In genomic region chr1:222704260-222704659, GRCh38 we compare ENCODE assay signal across 24 cellular contexts. TPM values are rescaled to one million over a fixed set of nuclear protein-coding genes. Genes with fewer than 3 reads are reported as not detected.
A peak's percentile ranks its signal among the peaks of the same experiment; 100 is the strongest.
DNase-seq lines count a peak whose midpoint lies in the region; ATAC-seq, FAIRE-seq and TF ChIP-seq lines count a peak whose summit lies in the region.
"Had no signal": no experiment of that assay in that cellular context is flagged by ENCODE, and none has a peak within 500 bp of the region (broad histone marks: within the 10 kb centered on the region; RNA-seq: fewer than 3 reads in every experiment).

No MANE protein-coding gene starts in this region.

- H3K4me1 ChIP-seq in SK-N-SH (ENCODE audit: control insufficient read depth in 1 of 2, insufficient read depth in 2 of 2, low read depth in 1 of 2, low read length in 1 of 2) (no peaks in the 10 kb centered on the region; a peak in 2 of 4 replicates), A549 (peaks cover 4% of the 10 kb centered on the region; the same call in 1 of the 3 replicates), endodermal cell (ENCODE audit: control insufficient read depth, insufficient read depth, low read length) (peaks cover 6% of the 10 kb centered on the region)

- no peak overlapping the region for H3K27ac Mint-ChIP-seq in endodermal cell
- H3K27ac Mint-ChIP-seq: CD14-positive monocyte had no signal

- H3K9me2 ChIP-seq in SK-N-SH, result no peaks in the 10 kb centered on the region

- peak; percentile 7 for FAIRE-seq in A549 (lab: Jason Lieb, UNC)
- FAIRE-seq in D721Med (lab: Jason Lieb, UNC), result peak; percentile 35

- no peak overlapping the region for H3K4me3 Mint-ChIP-seq in endodermal cell
- H3K4me3 Mint-ChIP-seq: CD14-positive monocyte had no signal

- no peaks in the 10 kb centered on the region; the same call in 1 of the 2 replicates for H4K20me1 ChIP-seq in SK-N-SH (ENCODE audit: insufficient read depth)
- H4K20me1 ChIP-seq: BLaER1 had no signal

- H3K27me3 ChIP-seq in SK-N-SH (ENCODE audit: insufficient read depth) (no peaks in the 10 kb centered on the region), endodermal cell (ENCODE audit: control insufficient read depth, insufficient read depth, low read length, poor library complexity, severe bottlenecking) (no peaks in the 10 kb centered on the region)
- H3K27me3 ChIP-seq: BLaER1 had no signal

- no peak overlapping the region for H2AFZ ChIP-seq in SK-N-SH (ENCODE audit: low read depth)
- H2AFZ ChIP-seq: GM23248 had no signal

- no peak for TF ChIP-seq RAD21 in SK-N-SH (IDR thresholded peaks at IDR 0.05; ENCODE audit: low read length)
- no peak for TF ChIP-seq RAD21 in A549 (conservative IDR thresholded peaks at IDR 0.05 in 1 of 2, IDR thresholded peaks at IDR 0.05 in 1 of 2)

- no peak overlapping the region for H3K27ac ChIP-seq in SK-N-SH (ENCODE audit: low read depth in 2 of 2, low read length in 1 of 2)
- no peak overlapping the region for H3K27ac ChIP-seq in A549
- H3K27ac ChIP-seq in endodermal cell (ENCODE audit: low read depth, low read length), result no peak overlapping the region
- H3K27ac ChIP-seq: 22Rv1, BLaER1, GM23248, HL-60 had no signal

- peaks cover 15% of the 10 kb centered on the region for H3K4me1 Mint-ChIP-seq in endodermal cell

- no peaks in the 10 kb centered on the region for H3F3A ChIP-seq in SK-N-SH (replicated peaks; ENCODE audit: insufficient read depth)

- CTCF ChIA-PET in SK-N-SH (lab: Yijun Ruan, JAX) (no interaction called here), A549 (lab: Yijun Ruan, JAX) (no interaction called here)

- TF ChIP-seq CTCF in SK-N-SH (IDR thresholded peaks at IDR 0.05), result no peak
- no peak for TF ChIP-seq CTCF in A549 (IDR thresholded peaks at IDR 0.05)
- no peak for TF ChIP-seq CTCF in D721Med (IDR thresholded peaks at IDR 0.05; ENCODE audit: insufficient read depth, missing control alignments)
- no peak for TF ChIP-seq CTCF in endodermal cell (conservative IDR thresholded peaks at IDR 0.05)

- TF ChIP-seq POLR2A in A549 (IDR thresholded peaks at IDR 0.05; ENCODE audit: low read length) (no peak), GM18505 (IDR thresholded peaks at IDR 0.05; ENCODE audit: borderline replicate concordance, extremely low read depth, insufficient read depth, insufficient read length) (no peak)

- peaks cover 68% of the 10 kb centered on the region for H3K36me3 Mint-ChIP-seq in endodermal cell (ENCODE audit: low read depth)

- peaks cover 20 to 42% of the 10 kb centered on the region in 2 experiments for H3K36me3 ChIP-seq in SK-N-SH (replicated peaks in 1 of 2; ENCODE audit: control insufficient read depth in 1 of 2, insufficient read depth in 2 of 2, low read length in 1 of 2)
- peaks cover 57% of the 10 kb centered on the region for H3K36me3 ChIP-seq in endodermal cell (ENCODE audit: control insufficient read depth, insufficient read depth, low read length)

- H3K9ac ChIP-seq in SK-N-SH (no peak overlapping the region), endodermal cell (ENCODE audit: extremely low read depth, low read length, poor library complexity, severe bottlenecking) (no peak overlapping the region)
- H3K9ac ChIP-seq: BLaER1, GM23248 had no signal

- POLR2A ChIA-PET in SK-N-SH (lab: Yijun Ruan, JAX) (no interaction called here), A549 (lab: Yijun Ruan, JAX) (no interaction called here)

- DNase-seq in SK-N-SH (no peak), A549 (ENCODE audit: low read depth in 1 of 2, low spot score in 1 of 2) (no peak), D721Med (ENCODE audit: insufficient read length, low spot score) (no peak), endodermal cell (no peak), NCI-H526 (lab: John Stamatoyannopoulos, UW) (no peak), NCI-H2029 (lab: John Stamatoyannopoulos, UW) (no peak)
- DNase-seq: DND-41, EL, GM23248, IMR-90, KBM-7 had no signal

- no peaks in the 10 kb centered on the region for H3K27me3 Mint-ChIP-seq in endodermal cell (ENCODE audit: insufficient read depth)

- ATAC-seq in SK-N-SH treated with all-trans-retinoic acid at 6 μM for 48 hours, result no peak
- no peak for ATAC-seq in A549
- ATAC-seq in GM18505 (IDR thresholded peaks at IDR 0.05; ENCODE audit: unreplicated experiment), result no peak
- ATAC-seq: GM12878 had no signal

- WGBS in SK-N-SH (ENCODE audit: low lambda C conversion rate), result 83% methylated on average over 1 of the region's 1 CpG
- 95% methylated on average over 1 of the region's 1 CpG for WGBS in A549 (ENCODE audit: missing lambda C conversion rate)
- 100% methylated on average over 1 of the region's 1 CpG; no CpG with 5 or more reads in 1 of the 2 experiments for WGBS in endodermal cell (ENCODE audit: insufficient coverage in 1 of 2, insufficient read length in 1 of 2), 2 experiments

- H3K9me3 Mint-ChIP-seq in endodermal cell, result peaks cover 33% of the 10 kb centered on the region

- no peak for TF ChIP-seq EP300 in SK-N-SH (IDR thresholded peaks at IDR 0.05; ENCODE audit: borderline replicate concordance in 1 of 2, low read depth in 1 of 2, low read length in 1 of 2)
- no peak for TF ChIP-seq EP300 in A549 (IDR thresholded peaks at IDR 0.05)

- H3K4me2 ChIP-seq in SK-N-SH, result no peak overlapping the region
- H3K4me2 ChIP-seq in A549, result no peak overlapping the region
- H3K4me2 ChIP-seq: BLaER1 had no signal

- H3K79me2 ChIP-seq in SK-N-SH (ENCODE audit: insufficient read depth), result peaks cover 82% of the 10 kb centered on the region

- H3K9me3 ChIP-seq in SK-N-SH (no peaks in the 10 kb centered on the region), A549 (peaks cover 9% of the 10 kb centered on the region; the same call in 1 of the 3 replicates), endodermal cell (ENCODE audit: control insufficient read depth, low read length) (peaks cover 58% of the 10 kb centered on the region)

- H3K4me3 ChIP-seq in SK-N-SH (ENCODE audit: low read depth in 2 of 2, low read length in 1 of 2), result no peak overlapping the region
- no peak overlapping the region for H3K4me3 ChIP-seq in A549
- H3K4me3 ChIP-seq in endodermal cell (ENCODE audit: low read length), result peak overlapping the region; percentile 62
- H3K4me3 ChIP-seq: BLaER1, GM12878, GM23248, HAP-1 had no signal

TF ChIP-seq in SK-N-SH treated with all-trans-retinoic acid at 6 μM for 48 hours, 23 proteins besides CTCF, POLR2A, EP300 and RAD21 (continues in another document):
- peak; percentile 99 for TF ChIP-seq ZNF8 (CRISPR knock-in tag; IDR thresholded peaks at IDR 0.05)
- no peak for TF ChIP-seq OSR1 (CRISPR knock-in tag; IDR thresholded peaks at IDR 0.05)

TF ChIP-seq in SK-N-SH, 30 proteins besides CTCF, POLR2A, EP300 and RAD21 (continues in another document):
- TF ChIP-seq RFX5 (IDR thresholded peaks at IDR 0.05; ENCODE audit: low read length), result no peak
- TF ChIP-seq FOXJ3 (CRISPR knock-in tag; IDR thresholded peaks at IDR 0.05), result no peak
- TF ChIP-seq POLR2AphosphoS5 (IDR thresholded peaks at IDR 0.05; ENCODE audit: low read depth, low read length), result no peak

TF ChIP-seq in A549, 52 proteins besides CTCF, POLR2A, EP300 and RAD21 (continues in another document):
- no peak for TF ChIP-seq JUN (IDR thresholded peaks at IDR 0.05)
- TF ChIP-seq MAZ (IDR thresholded peaks at IDR 0.05; ENCODE audit: borderline replicate concordance, low read depth, low read length), result no peak
- no peak for TF ChIP-seq EHF (CRISPR knock-in tag; IDR thresholded peaks at IDR 0.05)
- TF ChIP-seq TFCP2L1 (CRISPR knock-in tag; IDR thresholded peaks at IDR 0.05), result no peak
- no peak for TF ChIP-seq ESRRA (IDR thresholded peaks at IDR 0.05; ENCODE audit: borderline replicate concordance, low read length)
- no peak for TF ChIP-seq CHD2 (IDR thresholded peaks at IDR 0.05; ENCODE audit: low read length, partially characterized antibody)
- TF ChIP-seq KDM5A (IDR thresholded peaks at IDR 0.05), result no peak
- no peak for TF ChIP-seq NFE2L2 (conservative IDR thresholded peaks at IDR 0.05; ENCODE audit: low read length)

RNA-seq across cellular contexts. Expression of gene AIDA, which starts 8.0 kb away (rescaled TPM):
- polyA plus RNA-seq in SK-N-SH (2012; rRNA removed) (20.8 and 31.7 TPM in 2 replicates), A549 (2011; rRNA removed) (76.4 and 90.1 TPM in 2 replicates), A549 (2017; fragmentation: RNase III; extraction: RNeasy Plus Mini Kit Qiagen cat#74134 plus additional on column Dnase treatment) (50.3 to 55.9 TPM (median 52.9 TPM) in 3 replicates)
- polyA plus RNA-seq in SK-N-SH (2012; cell fraction: cytosol; rRNA removed), result 41.1 and 45.6 TPM in 2 replicates
- polyA plus RNA-seq in SK-N-SH (2012; cell fraction: nucleus; rRNA removed), result 4.9 and 11.4 TPM in 2 replicates
- polyA plus RNA-seq in A549 (2012; cell fraction: cytosol; rRNA removed), result 18.7 and 22.2 TPM in 2 replicates
- 4.7 and 8.1 TPM in 2 replicates for polyA plus RNA-seq in A549 (2012; cell fraction: nucleus; rRNA removed)
- polyA minus RNA-seq in A549 (2011; rRNA and poly(A)+ RNA removed), result 38.6 and 52.4 TPM in 2 replicates
- 100 to 1,000 TPM; 129 to 136 TPM for total RNA-seq in endodermal cell
- 85.2 TPM for polyA plus RNA-seq in endodermal cell (2013, experiment 1 of 2)
- polyA plus RNA-seq in endodermal cell (2013, experiment 2 of 2), result 90.1 TPM

RNA-seq across cellular contexts. Expression of gene BROX, which starts 8.1 kb away (rescaled TPM):
- polyA plus RNA-seq in SK-N-SH (2012; rRNA removed) (3.8 and 4.0 TPM in 2 replicates), A549 (2011; rRNA removed) (9.9 and 15.0 TPM in 2 replicates), A549 (2017; fragmentation: RNase III; extraction: RNeasy Plus Mini Kit Qiagen cat#74134 plus additional on column Dnase treatment) (18.9 to 20.8 TPM (median 20.1 TPM) in 3 replicates)
- 6.2 and 8.3 TPM in 2 replicates for polyA plus RNA-seq in SK-N-SH (2012; cell fraction: cytosol; rRNA removed)
- polyA plus RNA-seq in SK-N-SH (2012; cell fraction: nucleus; rRNA removed), result 6.5 and 6.6 TPM in 2 replicates
- polyA plus RNA-seq in A549 (2012; cell fraction: cytosol; rRNA removed), result 3.0 and 3.4 TPM in 2 replicates
- 1.9 and 5.5 TPM in 2 replicates for polyA plus RNA-seq in A549 (2012; cell fraction: nucleus; rRNA removed)
- polyA minus RNA-seq in A549 (2011; rRNA and poly(A)+ RNA removed), result 8.0 and 8.3 TPM in 2 replicates
- 10 to 100 TPM; 22.8 to 26.3 TPM for total RNA-seq in endodermal cell
- polyA plus RNA-seq in endodermal cell (2013, experiment 1 of 2), result 27.0 TPM
- polyA plus RNA-seq in endodermal cell (2013, experiment 2 of 2), result 29.5 TPM

RNA-seq across cellular contexts. Expression of gene FAM177B, which starts 32.7 kb away (rescaled TPM):
- polyA plus RNA-seq in SK-N-SH (2012; rRNA removed) (not detected in 2 replicates), A549 (2011; rRNA removed) (not detected in 2 replicates), A549 (2017; fragmentation: RNase III; extraction: RNeasy Plus Mini Kit Qiagen cat#74134 plus additional on column Dnase treatment) (not detected in 3 replicates)
- polyA plus RNA-seq in SK-N-SH (2012; cell fraction: cytosol; rRNA removed), result not detected in 2 replicates
- polyA plus RNA-seq in SK-N-SH (2012; cell fraction: nucleus; rRNA removed), result not detected in 2 replicates
- polyA plus RNA-seq in A549 (2012; cell fraction: cytosol; rRNA removed), result not detected in 2 replicates
- not detected in 2 replicates for polyA plus RNA-seq in A549 (2012; cell fraction: nucleus; rRNA removed)
- polyA minus RNA-seq in A549 (2011; rRNA and poly(A)+ RNA removed), result not detected in 2 replicates
- total RNA-seq in endodermal cell, result not detected
- polyA plus RNA-seq in endodermal cell (2013, experiment 1 of 2), result not detected
- polyA plus RNA-seq in endodermal cell (2013, experiment 2 of 2), result not detected
- total RNA-seq: A673, G401, GM12878, GM23248, H4, HT1080, IMR-90 had no signal
- polyA plus RNA-seq: AG04450, CD14-positive monocyte, GM23248, IMR-90 had no signal
